13 cellular contexts compared by ENCODE assay signal in genomic region chr2:88660622-88661021, GRCh38. TPM values are rescaled to one million over a fixed set of nuclear protein-coding genes. Genes with fewer than 3 reads are reported as not detected.
DNase-seq lines count a peak whose midpoint lies in the region; ATAC-seq, FAIRE-seq and TF ChIP-seq lines count a peak whose summit lies in the region.
"Had no signal": no experiment of that assay in that cellular context is flagged by ENCODE, and none has a peak within 500 bp of the region (broad histone marks: within the 10 kb centered on the region; RNA-seq: fewer than 3 reads in every experiment).

No MANE protein-coding gene starts in this region.

- no peak for TF ChIP-seq RAD21 in SK-N-SH (IDR thresholded peaks at IDR 0.05; ENCODE audit: low read length)
- no peak for TF ChIP-seq RAD21 in K562 (CRISPR knock-in tag; conservative IDR thresholded peaks at IDR 0.05 in 1 of 2, IDR thresholded peaks at IDR 0.05 in 1 of 2)

- WGBS in SK-N-SH (ENCODE audit: low lambda C conversion rate): 89% methylated on average over 1 of the region's 1 CpG
- WGBS in K562 (ENCODE audit: insufficient coverage, low coverage, missing lambda C conversion rate): 92% methylated on average over 1 of the region's 1 CpG
- 87 to 100% (median 95%) methylated on average over 1 of the region's 1 CpG for WGBS in psoas muscle, 3 donors

- no peaks in the 10 kb centered on the region for H4K20me1 ChIP-seq in SK-N-SH (ENCODE audit: insufficient read depth)
- H4K20me1 ChIP-seq in K562 (replicated peaks; ENCODE audit: control insufficient read depth, insufficient read depth, low read length): no peaks in the 10 kb centered on the region
- H4K20me1 ChIP-seq: BLaER1 treated with 17β-estradiol and CSF1 and Interleukin-3, amounts not matched to agents 10 nM and 100 nM had no signal

- DNase-seq in SK-N-SH: no peak
- DNase-seq in K562 (ENCODE audit: extremely low read depth in 1 of 4, low spot score in 3 of 4): no peak
- DNase-seq in psoas muscle: no peak
- DNase-seq in NCI-H1694 treated with DMSO at 0.1 percent for 48 hours (lab: John Stamatoyannopoulos, UW): no peak
- no peak for DNase-seq in stimulated activated naive CD8-positive, alpha-beta T cell treated with anti-CD3 and anti-CD28 coated beads, Interleukin-15, Interleukin-2, amounts not matched to agents 100 U/mL and 50 U/mL, for 24 hours
- DNase-seq: AML-193; CD4-positive, CD25-positive, alpha-beta regulatory T cell; GF-D8; GM23248; H9 had no signal

- no TSS peak for BruUV-seq in K562 (replicated peaks; lab: Mats Ljungman, UMichigan)

- no peak overlapping the region for H3K9ac ChIP-seq in SK-N-SH
- no peak overlapping the region for H3K9ac ChIP-seq in K562 (ENCODE audit: insufficient read depth in 1 of 2, low read depth in 2 of 2, low read length in 2 of 2)
- H3K9ac ChIP-seq: BLaER1 treated with 17β-estradiol and CSF1 and Interleukin-3, amounts not matched to agents 10 nM and 100 nM had no signal

- H3K36me3 ChIP-seq in SK-N-SH (replicated peaks in 1 of 2; ENCODE audit: control insufficient read depth in 1 of 2, insufficient read depth in 2 of 2, low read length in 1 of 2) (no peaks in the 10 kb centered on the region), K562 (ENCODE audit: control insufficient read depth, insufficient read depth, low read length) (no peaks in the 10 kb centered on the region), psoas muscle (ENCODE audit: insufficient read depth in 1 of 2, low read depth in 1 of 2) (no peaks in the 10 kb centered on the region)
- H3K36me3 ChIP-seq: BLaER1 treated with 17β-estradiol and CSF1 and Interleukin-3, amounts not matched to agents 10 nM and 100 nM had no signal

- TF ChIP-seq POLR2A in K562 (conservative IDR thresholded peaks at IDR 0.05): no peak

- H3K79me2 ChIP-seq in SK-N-SH (ENCODE audit: insufficient read depth) (no peaks in the 10 kb centered on the region), K562 (ENCODE audit: control insufficient read depth, insufficient read depth, low read length) (no peaks in the 10 kb centered on the region)

- H2AFZ ChIP-seq in SK-N-SH (ENCODE audit: low read depth) (no peak overlapping the region), K562 (ENCODE audit: low read depth, low read length) (no peak overlapping the region)
- H2AFZ ChIP-seq: GM23248 had no signal

- in situ Hi-C loops in K562 (cut with MboI): no loop called here

- H3K9me3 ChIP-seq in SK-N-SH (no peaks in the 10 kb centered on the region), K562 (replicated peaks; ENCODE audit: control insufficient read depth, insufficient read depth, low read depth, low read length) (no peaks in the 10 kb centered on the region), psoas muscle (no peaks in the 10 kb centered on the region)

- POLR2A ChIA-PET in SK-N-SH (lab: Yijun Ruan, JAX) (no interaction called here), K562 (lab: Yijun Ruan, JAX) (no interaction called here)

- no peak overlapping the region for H3K4me2 ChIP-seq in SK-N-SH
- no peak overlapping the region for H3K4me2 ChIP-seq in K562 (ENCODE audit: insufficient read depth, low read length)
- H3K4me2 ChIP-seq: BLaER1 treated with 17β-estradiol and CSF1 and Interleukin-3, amounts not matched to agents 10 nM and 100 nM had no signal

- no peaks in the 10 kb centered on the region for H3K9me1 ChIP-seq in K562 (ENCODE audit: control insufficient read depth, insufficient read depth, low read length)

- no peak for FAIRE-seq in K562 (lab: Jason Lieb, UNC)

- H3F3A ChIP-seq in SK-N-SH (replicated peaks; ENCODE audit: insufficient read depth): peaks cover 37% of the 10 kb centered on the region

- TF ChIP-seq CTCF in SK-N-SH (IDR thresholded peaks at IDR 0.05): no peak
- TF ChIP-seq CTCF in K562 (IDR thresholded peaks at IDR 0.05 in 2 of 3, conservative IDR thresholded peaks at IDR 0.05 in 1 of 3; ENCODE audit: insufficient read depth in 2 of 3, low read depth in 1 of 3, low read length in 3 of 3): no peak
- TF ChIP-seq CTCF in psoas muscle (IDR thresholded peaks at IDR 0.05): no peak

- ATAC-seq in SK-N-SH treated with all-trans-retinoic acid at 6 μM for 48 hours (no peak), K562 (no peak), psoas muscle (no peak), GM18502 (IDR thresholded peaks at IDR 0.05; ENCODE audit: poor library complexity, unreplicated experiment) (no peak)
- no peak for ATAC-seq in stimulated activated naive CD8-positive, alpha-beta T cell treated with anti-CD3 and anti-CD28 coated beads, Interleukin-15, Interleukin-2, amounts not matched to agents 100 U/mL and 50 U/mL, for 24 hours

- no peaks in the 10 kb centered on the region for H3K27me3 ChIP-seq in SK-N-SH (ENCODE audit: insufficient read depth)
- H3K27me3 ChIP-seq in K562 (ENCODE audit: control insufficient read depth in 2 of 2, insufficient read depth in 2 of 2, low read length in 2 of 2): no peaks in the 10 kb centered on the region
- no peaks in the 10 kb centered on the region for H3K27me3 ChIP-seq in psoas muscle (ENCODE audit: insufficient read depth in 3 of 3, low read length in 2 of 3)
- H3K27me3 ChIP-seq: BLaER1 treated with 17β-estradiol and CSF1 and Interleukin-3, amounts not matched to agents 10 nM and 100 nM had no signal

- H3K4me1 ChIP-seq in SK-N-SH (ENCODE audit: control insufficient read depth in 1 of 2, insufficient read depth in 2 of 2, low read depth in 1 of 2, low read length in 1 of 2): peaks cover 0 to 19% of the 10 kb centered on the region in 2 experiments; a peak in 2 of 4 replicates
- H3K4me1 ChIP-seq in K562 (replicated peaks in 1 of 2; ENCODE audit: control insufficient read depth in 2 of 2, insufficient read depth in 2 of 2, low read length in 2 of 2): peaks cover 3 to 24% of the 10 kb centered on the region in 2 experiments; a peak in 4 of 5 replicates
- peaks cover 29% of the 10 kb centered on the region for H3K4me1 ChIP-seq in psoas muscle
- H3K4me1 ChIP-seq: BLaER1 treated with 17β-estradiol and CSF1 and Interleukin-3, amounts not matched to agents 10 nM and 100 nM had no signal

- intact Hi-C loops in K562 (cut with micrococcal nuclease): no loop called here
- intact Hi-C loops in psoas muscle (cut with DNase I): no loop called here

- H3K4me3 ChIP-seq in SK-N-SH (ENCODE audit: low read depth in 2 of 2, low read length in 1 of 2) (no peak overlapping the region), K562 (no peak overlapping the region), psoas muscle (no peak overlapping the region)
- H3K4me3 ChIP-seq: BLaER1 treated with 17β-estradiol and CSF1 and Interleukin-3, amounts not matched to agents 10 nM and 100 nM; GM23248 had no signal

- H3K27ac ChIP-seq in SK-N-SH (ENCODE audit: low read depth in 2 of 2, low read length in 1 of 2) (no peak overlapping the region), K562 (ENCODE audit: extremely low read depth, low read depth, low read length) (no peak overlapping the region), psoas muscle (peak overlapping the region; percentile 95)
- H3K27ac ChIP-seq: BLaER1 treated with 17β-estradiol and CSF1 and Interleukin-3, amounts not matched to agents 10 nM and 100 nM had no signal

- TF ChIP-seq EP300 in SK-N-SH (IDR thresholded peaks at IDR 0.05; ENCODE audit: borderline replicate concordance in 1 of 2, low read depth in 1 of 2, low read length in 1 of 2) (no peak), K562 (IDR thresholded peaks at IDR 0.05; ENCODE audit: low read length) (no peak)

- CTCF ChIA-PET in SK-N-SH (lab: Yijun Ruan, JAX) (interaction anchor here (4.0 to 4.3 kb wide), 2 partner anchors 9 to 11 kb away, joined by 26 to 32 read pairs; no protein-coding TSS in a partner anchor), K562 (lab: Yijun Ruan, JAX; ENCODE audit: low intra/inter-chr PET ratio) (no interaction called here)

- H3K9me2 ChIP-seq in SK-N-SH: no peaks in the 10 kb centered on the region

RNA-seq across cellular contexts. Expression of gene RPIA, which starts 30.9 kb away (rescaled TPM):
- polyA plus RNA-seq in SK-N-SH (2012; rRNA removed): 16.0 and 17.4 TPM in 2 replicates
- polyA plus RNA-seq in SK-N-SH (2012; cell fraction: cytosol; rRNA removed): 19.5 and 20.8 TPM in 2 replicates
- 6.3 and 7.3 TPM in 2 replicates for polyA plus RNA-seq in SK-N-SH (2012; cell fraction: nucleus; rRNA removed)
- total RNA-seq in K562 (2011; cell fraction: chromatin; rRNA removed; ENCODE audit: low replicate concordance): 5.5 and 6.6 TPM in 2 replicates
- total RNA-seq in K562 (2011; cell fraction: nucleolus; rRNA removed): 7.0 and 7.8 TPM in 2 replicates
- total RNA-seq in K562 (2011; cell fraction: nucleoplasm; rRNA removed): 8.7 and 10.4 TPM in 2 replicates
- total RNA-seq in K562 (2014; rRNA removed): 10.0 and 11.3 TPM in 2 replicates
- 23.9 and 25.8 TPM in 2 replicates for total RNA-seq in K562 (2014; rRNA removed; fragmentation: Illumina TruSeq; extraction: Trizol)
- total RNA-seq in K562 (2015; rRNA removed; fragmentation: Illumina TruSeq; extraction: Trizol): 19.9 and 22.9 TPM in 2 replicates
- total RNA-seq in K562 (2021): 40.4 and 41.2 TPM in 2 replicates
- 17.4 and 30.2 TPM in 2 replicates for polyA plus RNA-seq in K562 (2011; rRNA removed)
- polyA plus RNA-seq in K562 (2011; cell fraction: cytosol; rRNA removed): 16.3 and 18.5 TPM in 2 replicates
- 8.4 and 10.7 TPM in 2 replicates for polyA plus RNA-seq in K562 (2011; cell fraction: nucleus; rRNA removed)
- polyA plus RNA-seq in K562 (2012): 20.4 and 34.0 TPM in 2 replicates
- polyA plus RNA-seq in K562 (2014; fragmentation: Illumina TruSeq; extraction: Trizol): 37.2 and 37.4 TPM in 2 replicates
- 10 to 100 TPM in 1 of 2 experiments, 1 to 10 TPM in 1; 7.8 to 15.1 TPM for polyA plus RNA-seq in K562 (2014; fragmentation: Nextera tagmentation; extraction: Ambion mirVana)
- polyA plus RNA-seq in K562 (2014; rRNA removed): 36.8 and 43.3 TPM in 2 replicates
- polyA minus RNA-seq in K562 (2011; rRNA and poly(A)+ RNA removed): 23.2 and 31.5 TPM in 2 replicates
- polyA minus RNA-seq in K562 (2011; cell fraction: cytosol; rRNA and poly(A)+ RNA removed): 4.6 and 13.6 TPM in 2 replicates
- 6.1 and 7.0 TPM in 2 replicates for polyA minus RNA-seq in K562 (2011; cell fraction: nucleus; rRNA and poly(A)+ RNA removed)
- total RNA-seq in psoas muscle: 10 to 100 TPM; 14.1 to 22.5 (median 20.1) TPM
- 10 to 100 TPM; 18.2 to 45.6 (median 34.6) TPM for polyA plus RNA-seq in psoas muscle

RNA-seq across cellular contexts. Expression of gene EIF2AK3, which starts 33.4 kb away (rescaled TPM):
- polyA plus RNA-seq in SK-N-SH (2012; rRNA removed) (2.2 and 4.8 TPM in 2 replicates), K562 (2011; rRNA removed) (6.3 and 7.5 TPM in 2 replicates), K562 (2014; fragmentation: Illumina TruSeq; extraction: Trizol) (7.3 and 9.8 TPM in 2 replicates), K562 (2014; fragmentation: Nextera tagmentation; extraction: Ambion mirVana) (1 to 10 TPM; 1.7 to 2.2 TPM), K562 (2014; rRNA removed) (3.2 and 7.7 TPM in 2 replicates), psoas muscle (1 to 10 TPM; 2.1 to 7.7 (median 6.7) TPM)
- 4.2 and 4.8 TPM in 2 replicates for polyA plus RNA-seq in SK-N-SH (2012; cell fraction: cytosol; rRNA removed)
- 4.8 and 9.9 TPM in 2 replicates for polyA plus RNA-seq in SK-N-SH (2012; cell fraction: nucleus; rRNA removed)
- total RNA-seq in K562 (2011; cell fraction: chromatin; rRNA removed; ENCODE audit: low replicate concordance): 11.0 and 50.4 TPM in 2 replicates
- 13.0 and 13.6 TPM in 2 replicates for total RNA-seq in K562 (2011; cell fraction: nucleolus; rRNA removed)
- total RNA-seq in K562 (2011; cell fraction: nucleoplasm; rRNA removed): 19.3 and 21.9 TPM in 2 replicates
- total RNA-seq in K562 (2014; rRNA removed) (7.1 and 9.3 TPM in 2 replicates), K562 (2014; rRNA removed; fragmentation: Illumina TruSeq; extraction: Trizol) (11.6 and 14.7 TPM in 2 replicates), K562 (2015; rRNA removed; fragmentation: Illumina TruSeq; extraction: Trizol) (10.3 and 13.1 TPM in 2 replicates), K562 (2021) (5.9 and 7.4 TPM in 2 replicates), psoas muscle (1 to 10 TPM; 5.0 to 9.6 (median 8.0) TPM)
- polyA plus RNA-seq in K562 (2011; cell fraction: cytosol; rRNA removed): 1.5 and 3.2 TPM in 2 replicates
- 6.9 and 8.7 TPM in 2 replicates for polyA plus RNA-seq in K562 (2011; cell fraction: nucleus; rRNA removed)
- polyA plus RNA-seq in K562 (2012): 6.0 and 9.5 TPM in 2 replicates
- polyA minus RNA-seq in K562 (2011; rRNA and poly(A)+ RNA removed): 23.6 and 24.8 TPM in 2 replicates
- 5.6 and 7.8 TPM in 2 replicates for polyA minus RNA-seq in K562 (2011; cell fraction: cytosol; rRNA and poly(A)+ RNA removed)
- polyA minus RNA-seq in K562 (2011; cell fraction: nucleus; rRNA and poly(A)+ RNA removed): 7.0 and 11.0 TPM in 2 replicates
